1 cellular context compared by ENCODE assay signal in the genomic region with DNA sequence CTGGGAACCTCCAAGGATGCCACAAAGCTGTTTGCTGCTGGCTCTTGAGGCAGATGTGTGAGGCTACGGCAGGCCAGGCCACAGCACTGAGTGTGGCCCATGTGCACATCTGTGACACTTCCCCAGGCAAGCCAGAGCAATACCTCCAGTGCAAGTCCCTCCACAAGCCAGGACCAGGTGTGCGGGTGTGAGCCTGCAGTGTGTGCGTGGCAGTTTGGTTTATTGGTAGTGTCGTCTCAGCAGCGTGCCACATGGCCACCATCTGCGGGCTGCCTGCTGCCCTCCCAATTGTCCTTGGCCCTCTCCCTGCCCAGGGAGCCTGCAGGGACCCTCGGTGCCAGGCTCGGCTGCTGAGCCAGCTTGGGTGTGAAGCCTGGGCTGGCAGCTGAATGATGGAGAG.
TF ChIP-seq lines count a peak whose summit lies in the region.

No MANE protein-coding gene starts in this region.

TF ChIP-seq in HCT116, 20 proteins besides CTCF, POLR2A, EP300 and RAD21:
- no peak for TF ChIP-seq FOSL1 (IDR thresholded peaks at IDR 0.05; ENCODE audit: low read depth)
- TF ChIP-seq ZFX (IDR thresholded peaks at IDR 0.05) = no peak
- no peak for TF ChIP-seq YY1 (IDR thresholded peaks at IDR 0.05; ENCODE audit: extremely low read depth, insufficient replicate concordance, low read depth, low read length)
- TF ChIP-seq EGR1 (IDR thresholded peaks at IDR 0.05; ENCODE audit: low read depth) = no peak
- no peak for TF ChIP-seq SP1 (IDR thresholded peaks at IDR 0.05; ENCODE audit: low read depth)
- TF ChIP-seq EZH2 (IDR thresholded peaks at IDR 0.05) = no peak
- TF ChIP-seq JUND (IDR thresholded peaks at IDR 0.05) = no peak
- TF ChIP-seq, protein P1, sequence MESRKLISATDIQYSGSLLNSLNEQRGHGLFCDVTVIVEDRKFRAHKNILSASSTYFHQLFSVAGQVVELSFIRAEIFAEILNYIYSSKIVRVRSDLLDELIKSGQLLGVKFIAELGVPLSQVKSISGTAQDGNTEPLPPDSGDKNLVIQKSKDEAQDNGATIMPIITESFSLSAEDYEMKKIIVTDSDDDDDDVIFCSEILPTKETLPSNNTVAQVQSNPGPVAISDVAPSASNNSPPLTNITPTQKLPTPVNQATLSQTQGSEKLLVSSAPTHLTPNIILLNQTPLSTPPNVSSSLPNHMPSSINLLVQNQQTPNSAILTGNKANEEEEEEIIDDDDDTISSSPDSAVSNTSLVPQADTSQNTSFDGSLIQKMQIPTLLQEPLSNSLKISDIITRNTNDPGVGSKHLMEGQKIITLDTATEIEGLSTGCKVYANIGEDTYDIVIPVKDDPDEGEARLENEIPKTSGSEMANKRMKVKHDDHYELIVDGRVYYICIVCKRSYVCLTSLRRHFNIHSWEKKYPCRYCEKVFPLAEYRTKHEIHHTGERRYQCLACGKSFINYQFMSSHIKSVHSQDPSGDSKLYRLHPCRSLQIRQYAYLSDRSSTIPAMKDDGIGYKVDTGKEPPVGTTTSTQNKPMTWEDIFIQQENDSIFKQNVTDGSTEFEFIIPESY (IDR thresholded peaks at IDR 0.05; ENCODE audit: extremely low read depth, insufficient replicate concordance, low read length) = no peak
- TF ChIP-seq EZH2phosphoT487 (IDR thresholded peaks at IDR 0.05; ENCODE audit: borderline replicate concordance) = no peak
- TF ChIP-seq, protein P2, sequence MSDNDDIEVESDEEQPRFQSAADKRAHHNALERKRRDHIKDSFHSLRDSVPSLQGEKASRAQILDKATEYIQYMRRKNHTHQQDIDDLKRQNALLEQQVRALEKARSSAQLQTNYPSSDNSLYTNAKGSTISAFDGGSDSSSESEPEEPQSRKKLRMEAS (IDR thresholded peaks at IDR 0.05) = no peak
- TF ChIP-seq CBX3 (IDR thresholded peaks at IDR 0.05; ENCODE audit: low read depth) = no peak
- no peak for TF ChIP-seq TCF7L2 (IDR thresholded peaks at IDR 0.05; ENCODE audit: borderline replicate concordance, extremely low read depth, insufficient read depth, insufficient read length)
- TF ChIP-seq, protein P3, sequence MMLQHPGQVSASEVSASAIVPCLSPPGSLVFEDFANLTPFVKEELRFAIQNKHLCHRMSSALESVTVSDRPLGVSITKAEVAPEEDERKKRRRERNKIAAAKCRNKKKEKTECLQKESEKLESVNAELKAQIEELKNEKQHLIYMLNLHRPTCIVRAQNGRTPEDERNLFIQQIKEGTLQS (IDR thresholded peaks at IDR 0.05) = no peak
- TF ChIP-seq CEBPB (IDR thresholded peaks at IDR 0.05; ENCODE audit: low read depth) = no peak
- TF ChIP-seq POLR2AphosphoS5 (IDR thresholded peaks at IDR 0.05; ENCODE audit: low read depth, low read length) = no peak
- TF ChIP-seq, protein P4, sequence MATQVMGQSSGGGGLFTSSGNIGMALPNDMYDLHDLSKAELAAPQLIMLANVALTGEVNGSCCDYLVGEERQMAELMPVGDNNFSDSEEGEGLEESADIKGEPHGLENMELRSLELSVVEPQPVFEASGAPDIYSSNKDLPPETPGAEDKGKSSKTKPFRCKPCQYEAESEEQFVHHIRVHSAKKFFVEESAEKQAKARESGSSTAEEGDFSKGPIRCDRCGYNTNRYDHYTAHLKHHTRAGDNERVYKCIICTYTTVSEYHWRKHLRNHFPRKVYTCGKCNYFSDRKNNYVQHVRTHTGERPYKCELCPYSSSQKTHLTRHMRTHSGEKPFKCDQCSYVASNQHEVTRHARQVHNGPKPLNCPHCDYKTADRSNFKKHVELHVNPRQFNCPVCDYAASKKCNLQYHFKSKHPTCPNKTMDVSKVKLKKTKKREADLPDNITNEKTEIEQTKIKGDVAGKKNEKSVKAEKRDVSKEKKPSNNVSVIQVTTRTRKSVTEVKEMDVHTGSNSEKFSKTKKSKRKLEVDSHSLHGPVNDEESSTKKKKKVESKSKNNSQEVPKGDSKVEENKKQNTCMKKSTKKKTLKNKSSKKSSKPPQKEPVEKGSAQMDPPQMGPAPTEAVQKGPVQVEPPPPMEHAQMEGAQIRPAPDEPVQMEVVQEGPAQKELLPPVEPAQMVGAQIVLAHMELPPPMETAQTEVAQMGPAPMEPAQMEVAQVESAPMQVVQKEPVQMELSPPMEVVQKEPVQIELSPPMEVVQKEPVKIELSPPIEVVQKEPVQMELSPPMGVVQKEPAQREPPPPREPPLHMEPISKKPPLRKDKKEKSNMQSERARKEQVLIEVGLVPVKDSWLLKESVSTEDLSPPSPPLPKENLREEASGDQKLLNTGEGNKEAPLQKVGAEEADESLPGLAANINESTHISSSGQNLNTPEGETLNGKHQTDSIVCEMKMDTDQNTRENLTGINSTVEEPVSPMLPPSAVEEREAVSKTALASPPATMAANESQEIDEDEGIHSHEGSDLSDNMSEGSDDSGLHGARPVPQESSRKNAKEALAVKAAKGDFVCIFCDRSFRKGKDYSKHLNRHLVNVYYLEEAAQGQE (IDR thresholded peaks at IDR 0.05; ENCODE audit: low read depth) = no peak
- no peak for TF ChIP-seq ELF1 (IDR thresholded peaks at IDR 0.05; ENCODE audit: borderline replicate concordance, low read depth)
- TF ChIP-seq SIN3A (IDR thresholded peaks at IDR 0.05; ENCODE audit: low read depth) = no peak
